Comparison of ENCODE assay signal across 14 cellular contexts in genomic region chr3:47452460-47453215, GRCh38. TPM values are rescaled to one million over a fixed set of nuclear protein-coding genes. Genes with fewer than 3 reads are reported as not detected.
A peak's percentile ranks its signal among the peaks of the same experiment; 100 is the strongest.
DNase-seq lines count a peak whose midpoint lies in the region; ATAC-seq lines count a peak whose summit lies in the region.
"Had no signal": no experiment of that assay in that cellular context is flagged by ENCODE, and none has a peak within 500 bp of the region (broad histone marks: within the 10 kb centered on the region; RNA-seq: fewer than 3 reads in every experiment).

No MANE protein-coding gene starts in this region.

- peak overlapping the region in 2 of 3 donors; percentile 57 to 75 for H3K27ac Mint-ChIP-seq in CD4-positive, CD25-positive, alpha-beta regulatory T cell
- peak overlapping the region; percentile 3 to 89 for H3K27ac Mint-ChIP-seq in effector memory CD8-positive, alpha-beta T cell
- H3K27ac Mint-ChIP-seq in stimulated activated effector memory CD8-positive, alpha-beta T cell treated with anti-CD3 and anti-CD28 coated beads, Interleukin-12 subunit alpha, Interleukin-12 subunit beta, amount 100 ng/mL, for 72 hours, result peak overlapping the region; percentile 56
- H3K27ac Mint-ChIP-seq in stimulated activated memory B cell treated with anti-CD40 and anti-IgM and Interleukin-4, amounts not matched to agents 10 μg/mL and 1 μg/mL and 100 μg/mL, for 72 hours, result no peak overlapping the region

- H3K4me3 ChIP-seq in CD4-positive, CD25-positive, alpha-beta regulatory T cell (ENCODE audit: low read depth, low read length), result no peak overlapping the region
- H3K4me3 ChIP-seq: BLaER1, GM23248 had no signal

- no peaks in the 10 kb centered on the region for H3K36me3 ChIP-seq in CD4-positive, CD25-positive, alpha-beta regulatory T cell (ENCODE audit: control insufficient read depth, insufficient read depth, low read length)

- peaks cover 33 to 51% (median 41%) of the 10 kb centered on the region in 4 donors for H3K4me1 Mint-ChIP-seq in CD4-positive, CD25-positive, alpha-beta regulatory T cell
- H3K4me1 Mint-ChIP-seq in effector memory CD8-positive, alpha-beta T cell (ENCODE audit: low read depth in 2 of 2), result peaks cover 16 to 40% of the 10 kb centered on the region in 2 donors
- H3K4me1 Mint-ChIP-seq in stimulated activated effector memory CD8-positive, alpha-beta T cell treated with anti-CD3 and anti-CD28 coated beads, Interleukin-12 subunit alpha, Interleukin-12 subunit beta, amount 100 ng/mL, for 72 hours, result peaks cover 23% of the 10 kb centered on the region
- peaks cover 37% of the 10 kb centered on the region for H3K4me1 Mint-ChIP-seq in stimulated activated memory B cell treated with anti-CD40 and anti-IgM and Interleukin-4, amounts not matched to agents 10 μg/mL and 1 μg/mL and 100 μg/mL, for 72 hours

- no peaks in the 10 kb centered on the region for H3K9me3 ChIP-seq in CD4-positive, CD25-positive, alpha-beta regulatory T cell (ENCODE audit: control insufficient read depth in 2 of 2, low read length in 2 of 2)

- H3K27me3 ChIP-seq in CD4-positive, CD25-positive, alpha-beta regulatory T cell (ENCODE audit: control insufficient read depth, insufficient read depth, low read length), result no peaks in the 10 kb centered on the region
- H3K27me3 ChIP-seq: BLaER1 had no signal

- peaks cover 0 to 11% (median 0%) of the 10 kb centered on the region in 7 donors for H3K9me3 Mint-ChIP-seq in CD4-positive, CD25-positive, alpha-beta regulatory T cell
- H3K9me3 Mint-ChIP-seq in effector memory CD8-positive, alpha-beta T cell, result peaks cover 0 to 1% of the 10 kb centered on the region in 2 donors
- peaks cover 3% of the 10 kb centered on the region for H3K9me3 Mint-ChIP-seq in stimulated activated effector memory CD8-positive, alpha-beta T cell treated with anti-CD3 and anti-CD28 coated beads, Interleukin-12 subunit alpha, Interleukin-12 subunit beta, amount 100 ng/mL, for 72 hours
- H3K9me3 Mint-ChIP-seq in stimulated activated memory B cell treated with anti-CD40 and anti-IgM and Interleukin-4, amounts not matched to agents 10 μg/mL and 1 μg/mL and 100 μg/mL, for 72 hours, result no peaks in the 10 kb centered on the region

- no peaks in the 10 kb centered on the region for H3K4me1 ChIP-seq in CD4-positive, CD25-positive, alpha-beta regulatory T cell (ENCODE audit: control insufficient read depth, insufficient read depth, low read length, poor library complexity, severe bottlenecking)

- no peaks in the 10 kb centered on the region for H3K36me3 Mint-ChIP-seq in CD4-positive, CD25-positive, alpha-beta regulatory T cell
- peaks cover 5% of the 10 kb centered on the region for H3K36me3 Mint-ChIP-seq in effector memory CD8-positive, alpha-beta T cell (ENCODE audit: insufficient read depth)
- H3K36me3 Mint-ChIP-seq in stimulated activated effector memory CD8-positive, alpha-beta T cell treated with anti-CD3 and anti-CD28 coated beads, Interleukin-12 subunit alpha, Interleukin-12 subunit beta, amount 100 ng/mL, for 72 hours, result no peaks in the 10 kb centered on the region
- peaks cover 23% of the 10 kb centered on the region for H3K36me3 Mint-ChIP-seq in stimulated activated memory B cell treated with anti-CD40 and anti-IgM and Interleukin-4, amounts not matched to agents 10 μg/mL and 1 μg/mL and 100 μg/mL, for 72 hours

- no peak overlapping the region for H3K4me3 Mint-ChIP-seq in CD4-positive, CD25-positive, alpha-beta regulatory T cell
- no peak overlapping the region for H3K4me3 Mint-ChIP-seq in effector memory CD8-positive, alpha-beta T cell
- H3K4me3 Mint-ChIP-seq in stimulated activated effector memory CD8-positive, alpha-beta T cell treated with anti-CD3 and anti-CD28 coated beads, Interleukin-12 subunit alpha, Interleukin-12 subunit beta, amount 100 ng/mL, for 72 hours, result no peak overlapping the region
- no peak overlapping the region for H3K4me3 Mint-ChIP-seq in stimulated activated memory B cell treated with anti-CD40 and anti-IgM and Interleukin-4, amounts not matched to agents 10 μg/mL and 1 μg/mL and 100 μg/mL, for 72 hours

- DNase-seq in CD4-positive, CD25-positive, alpha-beta regulatory T cell, result no peak
- no peak for DNase-seq in effector memory CD8-positive, alpha-beta T cell
- DNase-seq in islet precursor cell, result peak; percentile 23
- no peak for DNase-seq in stimulated activated effector memory CD8-positive, alpha-beta T cell treated with anti-CD3 and anti-CD28 coated beads, Interleukin-12 subunit alpha, Interleukin-12 subunit beta, amount 100 ng/mL, for 72 hours (ENCODE audit: low spot score in 2 of 2)
- DNase-seq in retina, result no peak
- DNase-seq in SHP77 treated with DMSO at 0.1 percent for 48 hours (lab: John Stamatoyannopoulos, UW), result no peak
- DNase-seq: 8988T, AML-193, DMS53, GM23248 had no signal

- no peak overlapping the region for H3K27ac ChIP-seq in CD4-positive, CD25-positive, alpha-beta regulatory T cell (ENCODE audit: insufficient read depth, low read length, poor library complexity, severe bottlenecking)
- H3K27ac ChIP-seq: BLaER1, GM23248 had no signal

- no peak for ATAC-seq in CD4-positive, CD25-positive, alpha-beta regulatory T cell (ENCODE audit: low read depth in 2 of 2)
- ATAC-seq in effector memory CD8-positive, alpha-beta T cell (replicated peaks), result no peak
- ATAC-seq in stimulated activated effector memory CD8-positive, alpha-beta T cell treated with anti-CD3 and anti-CD28 coated beads, Interleukin-12 subunit alpha, Interleukin-12 subunit beta, amount 100 ng/mL, for 72 hours, result no peak
- no peak for ATAC-seq in HG03095 (IDR thresholded peaks at IDR 0.05; ENCODE audit: unreplicated experiment)
- ATAC-seq in stimulated activated memory B cell treated with anti-CD40 and anti-IgM and Interleukin-4, amounts not matched to agents 10 μg/mL and 1 μg/mL and 100 μg/mL, for 72 hours, result no peak
- ATAC-seq: HCT116 had no signal

- H3K27me3 Mint-ChIP-seq in CD4-positive, CD25-positive, alpha-beta regulatory T cell, result no peaks in the 10 kb centered on the region
- H3K27me3 Mint-ChIP-seq in effector memory CD8-positive, alpha-beta T cell, result no peaks in the 10 kb centered on the region
- H3K27me3 Mint-ChIP-seq in stimulated activated memory B cell treated with anti-CD40 and anti-IgM and Interleukin-4, amounts not matched to agents 10 μg/mL and 1 μg/mL and 100 μg/mL, for 72 hours, result no peaks in the 10 kb centered on the region

RNA-seq across cellular contexts. Expression of gene SCAP, which starts 23.1 kb away (rescaled TPM):
- 92.4 TPM for total RNA-seq in CD4-positive, CD25-positive, alpha-beta regulatory T cell
- polyA plus RNA-seq in CD4-positive, CD25-positive, alpha-beta regulatory T cell, result 10 to 100 TPM; 43.2 to 47.9 (median 45.8) TPM
